In the genomic region with DNA sequence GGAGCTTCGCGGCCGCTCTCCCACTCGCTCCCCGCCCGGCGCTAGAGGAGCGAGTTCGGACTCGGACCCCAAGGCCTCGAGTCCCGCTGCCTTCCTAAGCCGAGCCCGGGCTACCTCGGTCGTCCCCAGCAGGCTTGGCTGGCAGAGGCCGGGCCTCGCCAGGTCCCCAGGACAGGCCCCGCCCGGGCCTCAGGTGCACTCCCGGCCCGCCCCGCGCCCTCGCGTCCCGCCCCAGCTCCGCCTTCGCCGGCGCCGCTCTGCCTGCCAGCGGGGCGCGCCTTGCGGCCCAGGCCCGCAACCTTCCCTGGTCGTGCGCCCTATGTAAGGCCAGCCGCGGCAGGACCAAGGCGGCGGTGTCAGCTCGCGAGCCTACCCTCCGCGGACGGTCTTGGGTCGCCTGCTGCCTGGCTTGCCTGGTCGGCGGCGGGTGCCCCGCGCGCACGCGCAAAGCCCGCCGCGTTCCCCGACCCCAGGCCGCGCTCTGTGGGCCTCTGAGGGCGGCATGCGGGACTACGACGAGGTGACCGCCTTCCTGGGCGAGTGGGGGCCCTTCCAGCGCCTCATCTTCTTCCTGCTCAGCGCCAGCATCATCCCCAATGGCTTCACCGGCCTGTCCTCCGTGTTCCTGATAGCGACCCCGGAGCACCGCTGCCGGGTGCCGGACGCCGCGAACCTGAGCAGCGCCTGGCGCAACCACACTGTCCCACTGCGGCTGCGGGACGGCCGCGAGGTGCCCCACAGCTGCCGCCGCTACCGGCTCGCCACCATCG, we compare ENCODE assay signal across 8 cellular contexts. TPM values are rescaled to one million over a fixed set of nuclear protein-coding genes. Genes with fewer than 3 reads are reported as not detected.
DNase-seq lines count a peak whose midpoint lies in the region; ATAC-seq and TF ChIP-seq lines count a peak whose summit lies in the region.

SLC22A5 (plus strand) TSS at position 240 of the 770 bp plus-strand sequence; CDS start at position 503, 263 bp downstream.

- peak within 1 kb of the TSS; percentile 76 to 82 for H3K27ac ChIP-seq in left lung

- H3K36me3 ChIP-seq in left lung, result no peaks in the 10 kb centered on the region

- H3K4me1 ChIP-seq in left lung, result peaks cover 0 to 36% of the 10 kb centered on the region in 2 donors

- H3K9me3 ChIP-seq in left lung, result no peaks in the 10 kb centered on the region

- ATAC-seq in HG02840 (IDR thresholded peaks at IDR 0.05; ENCODE audit: low FRiP score, unreplicated experiment) (peak; percentile 82), left lung (peak; percentile 94)

- intact Hi-C loops in left lung (cut with DNase I), result no loop called here

- no peak for TF ChIP-seq CTCF in choroid plexus epithelial cell (conservative IDR thresholded peaks at IDR 0.05; ENCODE audit: low read depth, low read length)
- no peak for TF ChIP-seq CTCF in left lung (IDR thresholded peaks at IDR 0.05)

- peaks cover 0 to 6% of the 10 kb centered on the region in 2 donors for H3K27me3 ChIP-seq in left lung

- DNase-seq in NCI-H2227 (lab: John Stamatoyannopoulos, UW; ENCODE audit: unreplicated experiment) (peak; percentile 75), NCI-H2227 treated with DMSO at 0.1 percent for 48 hours (lab: John Stamatoyannopoulos, UW) (no peak), NCI-H2029 (lab: John Stamatoyannopoulos, UW) (peak; percentile 49), choroid plexus epithelial cell (ENCODE audit: low read depth) (peak; percentile 26), left lung (peak; percentile 76 to 95)
- peak; percentile 56 to 58 for DNase-seq in activated CD4-positive, alpha-beta T cell treated with anti-CD3 and anti-CD28 coated beads for 24 hours (ENCODE audit: low read depth in 2 of 2)
- peak; percentile 80 for DNase-seq in stimulated activated CD4-positive, alpha-beta T cell treated with anti-CD3 and anti-CD28 coated beads, Interleukin-4, amount 100 ng/mL, for 1 hour

- H3K4me3 ChIP-seq in choroid plexus epithelial cell (ENCODE audit: low read depth, low read length) (peak within 1 kb of the TSS; percentile 72), left lung (peak within 1 kb of the TSS; percentile 67 to 75)

RNA-seq across cellular contexts. Expression of gene SLC22A5, which starts in this region (rescaled TPM):
- 10 to 100 TPM in 1 of 2 donors, 1 to 10 TPM in 1; 9.5 to 10.4 TPM for total RNA-seq in left lung
